8 cellular contexts compared by ENCODE assay signal in the genomic region with DNA sequence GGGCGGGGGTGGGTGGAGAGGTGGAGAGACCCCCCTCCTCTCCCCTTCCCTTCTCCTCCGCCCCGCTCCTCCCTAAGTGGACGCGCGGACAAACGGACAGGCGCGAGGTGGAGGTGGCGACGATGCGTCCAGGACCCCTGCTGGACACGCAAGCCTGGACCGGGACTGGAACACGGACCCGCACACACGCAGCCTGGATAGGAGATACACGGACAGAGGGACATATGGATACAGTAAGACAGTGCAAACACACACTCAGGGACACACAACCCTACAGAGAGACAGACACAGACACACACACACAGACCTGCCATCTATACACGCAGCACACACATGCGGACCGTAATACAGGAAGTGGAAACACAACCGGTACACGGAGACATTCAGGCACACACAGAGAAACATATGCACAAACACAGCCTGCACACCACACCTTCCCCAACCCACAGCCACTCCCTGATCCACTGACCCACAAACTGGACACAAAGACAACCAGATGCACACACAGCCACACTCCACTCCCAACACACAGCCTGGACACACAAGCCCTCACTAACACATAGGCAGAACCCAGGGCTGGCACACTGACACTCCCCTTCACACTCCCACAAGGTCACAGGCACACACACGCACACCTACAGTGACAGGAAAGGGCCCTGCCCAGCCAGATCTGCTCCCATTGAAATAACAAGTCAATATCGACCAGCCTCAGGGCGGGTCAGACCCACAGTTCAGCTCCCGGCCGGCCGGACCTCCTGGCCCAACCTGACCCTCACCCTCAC. TPM values are rescaled to one million over a fixed set of nuclear protein-coding genes. Genes with fewer than 3 reads are reported as not detected.
DNase-seq lines count a peak whose midpoint lies in the region; ATAC-seq, FAIRE-seq and TF ChIP-seq lines count a peak whose summit lies in the region.

No MANE protein-coding gene starts in this region.

- peak; percentile 67 for ATAC-seq in CD8-positive, alpha-beta T cell

- no peaks in the 10 kb centered on the region for H3F3A ChIP-seq in MM.1S (ENCODE audit: insufficient read depth, low read length)

- CTCF ChIA-PET in CD8-positive, alpha-beta T cell (lab: Charles Lee), result interaction anchor here (0.7 to 3.7 kb wide), 7 partner anchors 21 to 69 kb away, joined by 3 to 20 read pairs (median 4); a partner anchor contains a TSS

- peak overlapping the region; percentile 96 for H3K4me2 ChIP-seq in MM.1S (ENCODE audit: low read depth, low read length)

- POLR2A ChIA-PET in CD8-positive, alpha-beta T cell (lab: Charles Lee), result interaction anchor here (0.5 to 3.4 kb wide), 6 partner anchors 17 to 69 kb away, joined by 3 to 15 read pairs (median 6); a partner anchor contains a TSS

- DNase-seq in CD8-positive, alpha-beta T cell, result peak in 3 of 7 experiments; percentile 34 to 67 (median 65)
- DNase-seq in MM.1S, result no peak
- DNase-seq in cardiac fibroblast (ENCODE audit: low read depth in 2 of 2), result no peak
- no peak for DNase-seq in nephron progenitor cell
- DNase-seq in ACHN, result no peak
- DNase-seq in D721Med (ENCODE audit: insufficient read length, low spot score), result no peak
- no peak for DNase-seq in NCI-H82 treated with DMSO at 0.1 percent for 48 hours (lab: John Stamatoyannopoulos, UW; ENCODE audit: unreplicated experiment)
- DNase-seq in stimulated activated CD4-positive, alpha-beta T cell treated with anti-CD3 and anti-CD28 coated beads, Interleukin-2, amount 100 ng/mL, for 24 hours, result no peak

- H3K27ac Mint-ChIP-seq in CD8-positive, alpha-beta T cell, result peak overlapping the region; percentile 96
- H3K27ac Mint-ChIP-seq in nephron progenitor cell, result no peak overlapping the region

- H3K4me3 ChIP-seq in CD8-positive, alpha-beta T cell (ENCODE audit: low read depth, low read length), result peak overlapping the region; percentile 54
- H3K4me3 ChIP-seq in MM.1S (ENCODE audit: low read length), result peak overlapping the region; percentile 61
- peak overlapping the region; percentile 9 to 28 for H3K4me3 ChIP-seq in cardiac fibroblast (replicated peaks in 1 of 2; ENCODE audit: low read depth in 2 of 2, low read length in 2 of 2)

- H3K9me3 Mint-ChIP-seq in CD8-positive, alpha-beta T cell, result no peaks in the 10 kb centered on the region
- no peaks in the 10 kb centered on the region for H3K9me3 Mint-ChIP-seq in nephron progenitor cell

- H4K20me1 ChIP-seq in MM.1S (ENCODE audit: insufficient read depth, low read length), result no peaks in the 10 kb centered on the region

- H2AFZ ChIP-seq in MM.1S (ENCODE audit: low read length), result peak overlapping the region; percentile 74

- H3K79me2 ChIP-seq in MM.1S (ENCODE audit: low read length), result no peaks in the 10 kb centered on the region

- H3K4me1 ChIP-seq in CD8-positive, alpha-beta T cell (ENCODE audit: insufficient read depth, low read length), result peaks cover 29% of the 10 kb centered on the region
- peaks cover 7% of the 10 kb centered on the region; the same call in 1 of the 2 replicates for H3K4me1 ChIP-seq in MM.1S (ENCODE audit: low read length)

- no peaks in the 10 kb centered on the region for H3K36me3 Mint-ChIP-seq in CD8-positive, alpha-beta T cell
- H3K36me3 Mint-ChIP-seq in nephron progenitor cell (ENCODE audit: low read depth), result no peaks in the 10 kb centered on the region

- no peak overlapping the region for H3K4me3 Mint-ChIP-seq in CD8-positive, alpha-beta T cell
- H3K4me3 Mint-ChIP-seq in nephron progenitor cell, result peak overlapping the region; percentile 76

- in situ Hi-C loops in ACHN (cut with HindIII; ENCODE audit: low pct_ligation_motif_present, low pct_unique_long_range_greater_than_20kb, low sequenced_read_pairs), result no loop called here

- H3K27me3 Mint-ChIP-seq in CD8-positive, alpha-beta T cell (ENCODE audit: low read depth), result no peaks in the 10 kb centered on the region
- H3K27me3 Mint-ChIP-seq in nephron progenitor cell (ENCODE audit: low read depth, poor library complexity), result no peaks in the 10 kb centered on the region

- FAIRE-seq in D721Med (lab: Jason Lieb, UNC), result no peak

- no peaks in the 10 kb centered on the region for H3K36me3 ChIP-seq in CD8-positive, alpha-beta T cell (ENCODE audit: insufficient read depth, low read length)
- no peaks in the 10 kb centered on the region for H3K36me3 ChIP-seq in MM.1S (replicated peaks; ENCODE audit: insufficient read depth, low read length)

- no peak overlapping the region for H3K9ac ChIP-seq in MM.1S (ENCODE audit: low read length)

- H3K27me3 ChIP-seq in CD8-positive, alpha-beta T cell (ENCODE audit: insufficient read depth, low read length), result no peaks in the 10 kb centered on the region
- peaks cover 98% of the 10 kb centered on the region for H3K27me3 ChIP-seq in MM.1S (replicated peaks; ENCODE audit: insufficient read depth, low read length)

- no peaks in the 10 kb centered on the region for H3K9me2 ChIP-seq in MM.1S (replicated peaks; ENCODE audit: insufficient read depth, low read length)

- intact Hi-C loops in CD8-positive, alpha-beta T cell (cut with DNase I, micrococcal nuclease), result loop anchor here in 1 of 2 experiments (2.0 kb wide), 2 partner anchors 14 to 16 kb away; no protein-coding TSS in a partner anchor

- no peak for TF ChIP-seq CTCF in CD8-positive, alpha-beta T cell (IDR thresholded peaks at IDR 0.05)
- TF ChIP-seq CTCF in MM.1S (IDR thresholded peaks at IDR 0.05; ENCODE audit: low read length) (no peak), cardiac fibroblast (IDR thresholded peaks at IDR 0.05; ENCODE audit: low read depth, low read length) (no peak), nephron progenitor cell (IDR thresholded peaks at IDR 0.05) (no peak), D721Med (IDR thresholded peaks at IDR 0.05; ENCODE audit: insufficient read depth, missing control alignments) (no peak)

- H3K27ac ChIP-seq in CD8-positive, alpha-beta T cell (ENCODE audit: low read depth, low read length), result no peak overlapping the region
- H3K27ac ChIP-seq in MM.1S (ENCODE audit: low read length), result no peak overlapping the region

- H3K4me1 Mint-ChIP-seq in CD8-positive, alpha-beta T cell (ENCODE audit: low read depth), result peaks cover 39% of the 10 kb centered on the region
- H3K4me1 Mint-ChIP-seq in nephron progenitor cell, result peaks cover 43% of the 10 kb centered on the region

- H3K9me3 ChIP-seq in CD8-positive, alpha-beta T cell (ENCODE audit: low read length), result no peaks in the 10 kb centered on the region
- H3K9me3 ChIP-seq in MM.1S (replicated peaks; ENCODE audit: insufficient read depth, low read length), result no peaks in the 10 kb centered on the region

RNA-seq across cellular contexts. Expression of a gene that starts 0.7 kb away (rescaled TPM):
- total RNA-seq in CD8-positive, alpha-beta T cell, result 1 to 10 TPM; 5.4 to 6.8 TPM

RNA-seq across cellular contexts. Expression of a gene that starts 30.2 kb away (rescaled TPM):
- total RNA-seq in CD8-positive, alpha-beta T cell, result 100 to 1,000 TPM in 1 of 2 experiments, 10 to 100 TPM in 1; 99.5 to 114 TPM

RNA-seq across cellular contexts. Expression of a gene that starts 46.0 kb away (rescaled TPM):
- 1,000 to 10,000 TPM; 1,125 to 1,160 TPM for total RNA-seq in CD8-positive, alpha-beta T cell

RNA-seq across cellular contexts. Expression of a gene that starts 51.9 kb away (rescaled TPM):
- 10 to 100 TPM; 19.5 to 19.6 TPM for total RNA-seq in CD8-positive, alpha-beta T cell
